8 cellular contexts compared by ENCODE assay signal in the genomic region with DNA sequence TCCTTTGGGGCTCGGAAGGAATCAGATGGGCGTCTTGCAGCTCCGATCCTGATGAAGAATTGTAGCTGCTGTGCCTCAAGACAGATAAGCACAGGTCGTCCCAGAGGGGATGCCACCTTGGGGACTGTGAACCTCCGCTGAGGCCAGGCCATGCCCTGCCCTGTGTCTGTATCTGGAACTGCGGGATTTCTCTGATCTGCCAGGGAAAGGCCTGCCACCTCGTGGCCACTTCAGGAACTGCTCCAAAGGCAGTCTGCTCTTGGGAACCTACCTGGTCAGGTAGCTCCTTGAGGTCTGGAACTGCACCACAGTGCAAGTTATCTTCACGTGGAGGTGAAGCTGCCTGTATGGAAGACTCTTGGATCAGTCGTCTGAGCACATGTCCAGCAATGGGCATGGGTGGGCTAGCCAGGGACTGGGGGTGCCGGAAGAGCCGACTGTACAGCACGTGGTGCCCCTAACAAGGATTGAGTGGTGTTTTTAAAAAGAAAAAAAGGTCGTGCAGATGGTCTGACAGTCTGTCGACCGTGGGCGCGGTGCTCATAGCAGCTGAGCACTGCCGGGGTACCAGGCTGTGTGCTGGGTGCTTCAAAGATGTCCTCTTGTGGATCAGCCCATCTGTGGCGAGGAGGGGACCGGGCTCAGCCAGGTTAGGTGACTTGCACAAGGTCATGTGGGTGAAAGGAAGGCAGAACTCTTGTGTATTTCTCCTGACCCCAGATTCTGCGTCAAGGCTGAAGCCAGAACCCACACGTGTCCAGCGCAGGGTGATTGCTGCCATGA. TPM values are rescaled to one million over a fixed set of nuclear protein-coding genes. Genes with fewer than 3 reads are reported as not detected.
A peak's percentile ranks its signal among the peaks of the same experiment; 100 is the strongest.
DNase-seq lines count a peak whose midpoint lies in the region; ATAC-seq, FAIRE-seq and TF ChIP-seq lines count a peak whose summit lies in the region.

No MANE protein-coding gene starts in this region.

- no peaks in the 10 kb centered on the region for H3K9me3 ChIP-seq in left ventricle myocardium inferior (replicated peaks)

- CTCF ChIA-PET in T-cell (lab: Charles Lee), result interaction anchor here (0.5 to 6.4 kb wide), 14 partner anchors 29 to 1288 kb away, joined by 3 to 69 read pairs (median 4); partner anchors contain the start of genes AFAP1 (in 1 of the 2) and TADA2B (in 1 of the 2)

- DNase-seq in Daoy (ENCODE audit: low read depth), result peak; percentile 70
- DNase-seq in H54 (ENCODE audit: insufficient read length, low spot score), result peak; percentile 28
- peak; percentile 70 for DNase-seq in NCI-H128 (lab: John Stamatoyannopoulos, UW; ENCODE audit: unreplicated experiment)
- DNase-seq in T-cell, result peak; percentile 65 to 89 (median 80)
- DNase-seq in activated naive CD8-positive, alpha-beta T cell treated with anti-CD3 and anti-CD28 coated beads, Interleukin-2, amount 50 U/mL, for 16 hours (ENCODE audit: low read depth, low spot score), result peak; percentile 72
- DNase-seq in left ventricle myocardium inferior, result peak; percentile 76
- DNase-seq in renal cortical epithelial cell (ENCODE audit: low read depth), result peak; percentile 64

- H3K9me3 Mint-ChIP-seq in T-cell, result no peaks in the 10 kb centered on the region

- H3K4me3 ChIP-seq in left ventricle myocardium inferior, result no peak overlapping the region

- peaks cover 0 to 2% of the 10 kb centered on the region in 2 donors for H3K27me3 Mint-ChIP-seq in T-cell

- intact Hi-C loops in left ventricle myocardium inferior (cut with micrococcal nuclease), result no loop called here

- no peak for FAIRE-seq in H54 (lab: Jason Lieb, UNC)

- H3K4me3 Mint-ChIP-seq in T-cell, result peak overlapping the region; percentile 10 to 57 (median 39)

- H3K27me3 ChIP-seq in left ventricle myocardium inferior (ENCODE audit: low read depth), result no peaks in the 10 kb centered on the region

- peak; percentile 100 for TF ChIP-seq CTCF in left ventricle myocardium inferior (IDR thresholded peaks at IDR 0.05; ENCODE audit: borderline replicate concordance)

- POLR2A ChIA-PET in T-cell (lab: Charles Lee), result interaction anchor here in 1 of 2 donors (1.2 kb wide), 1 partner anchor 28 kb away, joined by 3 read pairs; a partner anchor contains a TSS

- ATAC-seq in T-cell (replicated peaks in 1 of 4) (peak; percentile 14 to 20 (median 15)), HG03280 (IDR thresholded peaks at IDR 0.05; ENCODE audit: unreplicated experiment) (no peak)

- peaks cover 28 to 38% (median 33%) of the 10 kb centered on the region in 3 donors for H3K4me1 Mint-ChIP-seq in T-cell

- H3K27ac Mint-ChIP-seq in T-cell, result peak overlapping the region; percentile 36 to 55

- TF ChIP-seq POLR2A in H54 (IDR thresholded peaks at IDR 0.05; ENCODE audit: low read depth, low read length), result no peak

- no peaks in the 10 kb centered on the region for H3K36me3 ChIP-seq in left ventricle myocardium inferior

- H3K4me1 ChIP-seq in left ventricle myocardium inferior, result peaks cover 35% of the 10 kb centered on the region

- no peak overlapping the region for H3K27ac ChIP-seq in left ventricle myocardium inferior (replicated peaks)

- H3K36me3 Mint-ChIP-seq in T-cell, result peaks cover 3% of the 10 kb centered on the region

RNA-seq across cellular contexts. Expression of gene GRPEL1, which starts 3.1 kb away (rescaled TPM):
- 59.5 and 83.3 TPM in 2 replicates for total RNA-seq in Daoy (2014; rRNA removed; shearing (Covaris generic))
- 10 to 100 TPM; 29.9 to 54.6 (median 36.8) TPM for total RNA-seq in T-cell
- total RNA-seq in left ventricle myocardium inferior, result 58.2 TPM
- total RNA-seq in renal cortical epithelial cell, result 39.9 and 42.2 TPM in 2 replicates

RNA-seq across cellular contexts. Expression of gene TADA2B, which starts 27.7 kb away (rescaled TPM):
- total RNA-seq in Daoy (2014; rRNA removed; shearing (Covaris generic)), result 7.3 and 9.6 TPM in 2 replicates
- 10 to 100 TPM; 36.6 to 44.8 (median 42.3) TPM for total RNA-seq in T-cell
- 33.7 TPM for total RNA-seq in left ventricle myocardium inferior
- total RNA-seq in renal cortical epithelial cell, result 9.6 and 31.4 TPM in 2 replicates

Comparison
In these comparisons a context has a peak if more than half of its experiments do, and no peak if none do; other contexts are left out.
1. DNase-seq: peak in every context shown above with its lines; median percentile 80 in T-cell; 76 in left ventricle myocardium inferior; 72 in activated naive CD8-positive, alpha-beta T cell treated with anti-CD3 and anti-CD28 coated beads, Interleukin-2, amount 50 U/mL, for 16 hours; 70 in Daoy; 70 in NCI-H128; 64 in renal cortical epithelial cell; 28 in H54.